8 cellular contexts compared by ENCODE assay signal in the genomic region with DNA sequence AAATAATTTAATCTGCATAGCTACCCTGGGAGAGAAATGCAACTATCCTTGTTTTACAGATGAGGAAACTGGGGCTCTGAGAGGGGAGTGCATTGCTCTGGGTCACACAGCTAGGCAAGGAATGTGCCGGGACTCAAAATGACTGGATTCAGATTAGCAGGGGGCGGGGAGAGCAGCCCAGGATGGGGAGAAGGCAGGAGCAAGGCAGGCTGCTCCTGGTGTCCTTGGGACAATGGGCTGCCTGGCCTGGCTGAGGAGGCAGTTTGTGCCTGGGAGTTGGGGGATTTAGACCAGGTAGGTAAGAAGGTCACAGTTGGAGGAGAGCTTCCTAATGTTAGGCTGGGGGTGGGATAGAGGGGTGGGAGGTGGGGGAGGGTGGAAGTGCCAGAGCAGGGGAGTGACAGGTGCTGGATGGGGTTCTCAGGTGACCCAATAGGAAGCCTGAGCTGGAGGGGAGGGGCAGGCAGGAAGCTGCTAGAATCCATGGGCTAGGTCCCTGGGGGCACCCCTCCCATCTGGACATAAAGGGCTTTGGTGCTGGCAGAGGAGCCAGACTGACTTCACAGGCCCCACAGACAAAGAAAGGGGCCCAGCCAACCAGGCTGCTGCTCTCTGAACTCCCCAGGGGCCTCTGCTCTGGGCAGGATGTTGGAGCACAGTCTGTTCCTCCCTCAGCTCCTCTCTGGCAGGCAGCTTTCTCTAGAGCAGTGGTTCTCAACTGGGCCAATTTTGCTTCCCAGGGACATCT. TPM values are rescaled to one million over a fixed set of nuclear protein-coding genes. Genes with fewer than 3 reads are reported as not detected.
DNase-seq lines count a peak whose midpoint lies in the region; ATAC-seq and TF ChIP-seq lines count a peak whose summit lies in the region.

No MANE protein-coding gene starts in this region.

- no peaks in the 10 kb centered on the region for H3K4me1 ChIP-seq in aorta (ENCODE audit: control insufficient read depth in 1 of 2, insufficient read depth in 2 of 2, low read length in 2 of 2)

- H3K36me3 ChIP-seq in aorta (ENCODE audit: control insufficient read depth in 1 of 2, insufficient read depth in 2 of 2, low read length in 1 of 2) = peaks cover 0 to 2% of the 10 kb centered on the region in 2 donors

- CTCF ChIA-PET in MCF 10A (lab: Yijun Ruan, JAX) = interaction anchor here (0.6 kb wide), 1 partner anchor 253 kb away, joined by 5 read pairs; no protein-coding TSS in a partner anchor

- no peaks in the 10 kb centered on the region for H3K9me3 ChIP-seq in aorta (ENCODE audit: control insufficient read depth, low read length)

- H3K27ac ChIP-seq in aorta (ENCODE audit: low read depth in 1 of 2, low read length in 2 of 2) = peak overlapping the region in 1 of 2 donors; percentile 70

- peak; percentile 32 for DNase-seq in natural killer cell treated with Interleukin-12 subunit alpha and Interleukin-12 subunit beta and Interleukin-15 and Interleukin-18, amount 100 ng/mL, for 72 hours (ENCODE audit: low spot score)
- DNase-seq in natural killer cell = no peak
- DNase-seq in anterior cingulate cortex (lab: John Stamatoyannopoulos, UW) = peak in 44 of 58 donors; percentile 14 to 86 (median 54)
- peak; percentile 48 for DNase-seq in inferior parietal cortex (ENCODE audit: extremely low spot score)
- peak; percentile 79 to 82 for DNase-seq in aorta
- no peak for DNase-seq in activated CD8-positive, alpha-beta memory T cell treated with anti-CD3 and anti-CD28 coated beads for 24 hours
- no peak for DNase-seq in MCF 10A (ENCODE audit: unreplicated experiment)

- H3K27ac Mint-ChIP-seq in natural killer cell treated with Interleukin-12 subunit alpha and Interleukin-12 subunit beta and Interleukin-15 and Interleukin-18, amount 100 ng/mL, for 72 hours = no peak overlapping the region
- H3K27ac Mint-ChIP-seq in natural killer cell (no peak overlapping the region), MCF 10A (ENCODE audit: low read depth, unreplicated experiment) (no peak overlapping the region)

- H3K27me3 Mint-ChIP-seq in natural killer cell treated with Interleukin-12 subunit alpha and Interleukin-12 subunit beta and Interleukin-15 and Interleukin-18, amount 100 ng/mL, for 72 hours = no peaks in the 10 kb centered on the region
- no peaks in the 10 kb centered on the region for H3K27me3 Mint-ChIP-seq in natural killer cell (ENCODE audit: low read depth in 2 of 2)
- no peaks in the 10 kb centered on the region for H3K27me3 Mint-ChIP-seq in MCF 10A (ENCODE audit: insufficient read depth, unreplicated experiment)

- H3K4me1 Mint-ChIP-seq in natural killer cell treated with Interleukin-12 subunit alpha and Interleukin-12 subunit beta and Interleukin-15 and Interleukin-18, amount 100 ng/mL, for 72 hours (ENCODE audit: low read depth in 2 of 2) = no peaks in the 10 kb centered on the region
- H3K4me1 Mint-ChIP-seq in natural killer cell = peaks cover 0 to 11% of the 10 kb centered on the region in 2 donors
- no peaks in the 10 kb centered on the region for H3K4me1 Mint-ChIP-seq in MCF 10A (ENCODE audit: insufficient read depth, unreplicated experiment)

- no peak overlapping the region for H3K4me3 ChIP-seq in aorta (ENCODE audit: low read length in 2 of 2)

- intact Hi-C loops in natural killer cell (cut with micrococcal nuclease) (no loop called here), aorta (cut with DNase I) (no loop called here), MCF 10A (cut with micrococcal nuclease) (no loop called here)

- BruUV-seq in MCF 10A (replicated peaks; lab: Mats Ljungman, UMichigan) = no TSS peak

- ATAC-seq in natural killer cell treated with Interleukin-12 subunit alpha and Interleukin-12 subunit beta and Interleukin-15 and Interleukin-18, amount 100 ng/mL, for 72 hours = no peak
- no peak for ATAC-seq in natural killer cell
- peak; percentile 86 for ATAC-seq in aorta (ENCODE audit: low FRiP score)
- ATAC-seq in GM18511 (IDR thresholded peaks at IDR 0.05; ENCODE audit: unreplicated experiment) = no peak

- no peaks in the 10 kb centered on the region for H3K27me3 ChIP-seq in aorta (ENCODE audit: control insufficient read depth in 1 of 2, insufficient read depth in 2 of 2, low read length in 1 of 2)

- WGBS in aorta, 2 donors = 48 to 55% methylated on average over 2 of the region's 2 CpGs

- no peaks in the 10 kb centered on the region for H3K36me3 Mint-ChIP-seq in natural killer cell treated with Interleukin-12 subunit alpha and Interleukin-12 subunit beta and Interleukin-15 and Interleukin-18, amount 100 ng/mL, for 72 hours
- no peaks in the 10 kb centered on the region for H3K36me3 Mint-ChIP-seq in natural killer cell
- peaks cover 7% of the 10 kb centered on the region for H3K36me3 Mint-ChIP-seq in MCF 10A (ENCODE audit: insufficient read depth, unreplicated experiment)

- no peak overlapping the region for H3K4me3 Mint-ChIP-seq in natural killer cell treated with Interleukin-12 subunit alpha and Interleukin-12 subunit beta and Interleukin-15 and Interleukin-18, amount 100 ng/mL, for 72 hours
- H3K4me3 Mint-ChIP-seq in natural killer cell = no peak overlapping the region
- no peak overlapping the region for H3K4me3 Mint-ChIP-seq in MCF 10A (ENCODE audit: unreplicated experiment)

- POLR2A ChIA-PET in MCF 10A (lab: Yijun Ruan, JAX) = no interaction called here

- TF ChIP-seq CTCF in natural killer cell (IDR thresholded peaks at IDR 0.05) (no peak), MCF 10A (IDR thresholded peaks at IDR 0.05; ENCODE audit: unreplicated experiment) (no peak)

- H3K9me3 Mint-ChIP-seq in natural killer cell treated with Interleukin-12 subunit alpha and Interleukin-12 subunit beta and Interleukin-15 and Interleukin-18, amount 100 ng/mL, for 72 hours = no peaks in the 10 kb centered on the region
- H3K9me3 Mint-ChIP-seq in natural killer cell (no peaks in the 10 kb centered on the region), MCF 10A (ENCODE audit: unreplicated experiment) (no peaks in the 10 kb centered on the region)

RNA-seq across cellular contexts. Expression of a gene that starts 29.0 kb away (rescaled TPM):
- total RNA-seq in natural killer cell treated with Interleukin-12 subunit alpha and Interleukin-12 subunit beta and Interleukin-15 and Interleukin-18, amount 100 ng/mL, for 72 hours = 10 to 100 TPM in 1 of 2 donors, 1 to 10 TPM in 1; 8.7 to 15.0 TPM
- 10 to 100 TPM; 18.2 to 35.4 (median 23.2) TPM for total RNA-seq in natural killer cell
- 1 to 10 TPM; 5.7 to 8.0 TPM for total RNA-seq in aorta
- polyA plus RNA-seq in aorta = 1 to 10 TPM; 1.0 to 7.7 TPM
- total RNA-seq in MCF 10A (2022) = 2.4 and 2.8 TPM in 2 replicates

Comparison
In these comparisons a context has a peak if more than half of its experiments do, and no peak if none do; other contexts are left out.
1. DNase-seq: peak in natural killer cell treated with Interleukin-12 subunit alpha and Interleukin-12 subunit beta and Interleukin-15 and Interleukin-18, amount 100 ng/mL, for 72 hours (single experiment), anterior cingulate cortex (44 of 58), inferior parietal cortex (single experiment) and aorta (2 of 2); none in natural killer cell (single experiment), activated CD8-positive, alpha-beta memory T cell treated with anti-CD3 and anti-CD28 coated beads for 24 hours (single experiment) and MCF 10A (single experiment).